Comparison of ENCODE assay signal across 16 cellular contexts in the genomic region with DNA sequence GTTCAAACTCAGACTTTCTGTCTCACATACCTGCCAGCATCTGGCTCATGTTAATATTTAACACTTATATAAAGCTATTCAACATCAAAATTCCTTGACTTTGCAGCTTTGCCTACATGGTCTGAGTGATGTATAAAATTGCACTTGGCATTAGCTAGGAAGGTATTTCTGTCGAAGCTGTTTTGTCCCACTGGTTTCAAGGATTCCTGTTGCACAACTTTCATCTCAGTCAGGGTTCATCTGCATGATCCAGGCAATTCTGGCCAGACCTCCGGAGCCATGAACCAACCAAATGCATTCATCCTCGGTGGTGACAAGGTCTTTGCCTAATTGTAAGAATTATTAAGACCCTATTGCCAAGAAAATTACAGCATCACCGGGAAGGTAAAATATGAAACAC.
DNase-seq lines count a peak whose midpoint lies in the region; ATAC-seq, FAIRE-seq and TF ChIP-seq lines count a peak whose summit lies in the region.
"Had no signal": no experiment of that assay in that cellular context is flagged by ENCODE, and none has a peak within 500 bp of the region (broad histone marks: within the 10 kb centered on the region; RNA-seq: fewer than 3 reads in every experiment).

No MANE protein-coding gene starts in this region.

- H3K36me3 ChIP-seq in CD8-positive, alpha-beta T cell (ENCODE audit: insufficient read depth, low read length) = no peaks in the 10 kb centered on the region
- H3K36me3 ChIP-seq in adrenal gland (replicated peaks in 1 of 2) (no peaks in the 10 kb centered on the region), mesendoderm (ENCODE audit: control insufficient read depth, insufficient read depth, low read length) (no peaks in the 10 kb centered on the region)
- H3K36me3 ChIP-seq: BLaER1 had no signal

- no peak for ATAC-seq in CD8-positive, alpha-beta T cell

- intact Hi-C loops in CD8-positive, alpha-beta T cell (cut with DNase I, micrococcal nuclease) = loop anchor here (2.0 to 5.0 kb wide), 5 partner anchors 44 to 152 kb away; no protein-coding TSS in a partner anchor
- intact Hi-C loops in adrenal gland (cut with DNase I) = loop anchor here in 1 of 2 donors (10.0 kb wide), 1 partner anchor 60 kb away; no protein-coding TSS in a partner anchor

- no peak overlapping the region for H2BK120ac ChIP-seq in mesendoderm (ENCODE audit: low read depth, low read length)

- H4K8ac ChIP-seq in mesendoderm (ENCODE audit: low read depth, low read length) = no peak overlapping the region

- no peaks in the 10 kb centered on the region for H3K27me3 Mint-ChIP-seq in CD8-positive, alpha-beta T cell (ENCODE audit: low read depth)

- H4K5ac ChIP-seq in mesendoderm (ENCODE audit: low read length) = no peak overlapping the region

- H3K9me3 Mint-ChIP-seq in CD8-positive, alpha-beta T cell = no peaks in the 10 kb centered on the region
- H3K9me3 Mint-ChIP-seq: HFFc6 had no signal

- H3K23ac ChIP-seq in mesendoderm (ENCODE audit: low read length) = no peak overlapping the region

- no peak for DNase-seq in CD8-positive, alpha-beta T cell
- DNase-seq in adrenal gland (peak in 6 of 7 donors; percentile 32 to 70 (median 55)), fibroblast of mammary gland (ENCODE audit: low read depth) (peak; percentile 14), mesendoderm (no peak), NCI-H1436 (lab: John Stamatoyannopoulos, UW) (no peak), NCI-H1694 treated with DMSO at 0.1 percent for 48 hours (lab: John Stamatoyannopoulos, UW) (no peak), GM19239 (ENCODE audit: insufficient read length, low spot score) (no peak), DMS 273 (lab: John Stamatoyannopoulos, UW; ENCODE audit: unreplicated experiment) (no peak)
- DNase-seq: 8988T, AML-193, DMS 273 treated with DMSO at 0.1 percent for 48 hours, GOT3, HCEC 1CT, HFFc6 had no signal

- H3K4me1 ChIP-seq in CD8-positive, alpha-beta T cell (ENCODE audit: insufficient read depth, low read length) = peaks cover 13% of the 10 kb centered on the region
- peaks cover 0 to 15% of the 10 kb centered on the region in 2 donors for H3K4me1 ChIP-seq in adrenal gland (replicated peaks in 1 of 2)
- H3K4me1 ChIP-seq in mesendoderm (ENCODE audit: control insufficient read depth, low read depth, low read length) = no peaks in the 10 kb centered on the region

- CTCF ChIA-PET in CD8-positive, alpha-beta T cell (lab: Charles Lee) = no interaction called here

- H3K36me3 Mint-ChIP-seq in CD8-positive, alpha-beta T cell = peaks cover 10% of the 10 kb centered on the region

- TF ChIP-seq POLR2A in adrenal gland (IDR thresholded peaks at IDR 0.05) = no peak

- 36 to 52% (median 43%) methylated on average over 4 of the region's 4 CpGs for WGBS in adrenal gland, 4 donors
- no CpG with 5 or more reads among the region's 4 CpGs for WGBS in mesendoderm (ENCODE audit: extremely low coverage, insufficient coverage, low lambda C conversion rate)

- no peak overlapping the region for H3K4me3 ChIP-seq in CD8-positive, alpha-beta T cell (ENCODE audit: low read depth, low read length)
- H3K4me3 ChIP-seq in adrenal gland = no peak overlapping the region
- H3K4me3 ChIP-seq in fibroblast of mammary gland (ENCODE audit: control insufficient read depth, low read depth, low read length) = no peak overlapping the region
- no peak overlapping the region for H3K4me3 ChIP-seq in mesendoderm (ENCODE audit: low read length)
- H3K4me3 ChIP-seq: BLaER1 had no signal

- H2BK15ac ChIP-seq in mesendoderm (replicated peaks; ENCODE audit: low read depth) = peak overlapping the region; percentile 6

- no peak overlapping the region for H3K27ac Mint-ChIP-seq in CD8-positive, alpha-beta T cell
- H3K27ac Mint-ChIP-seq: HFFc6 had no signal

- H3K4me1 Mint-ChIP-seq in CD8-positive, alpha-beta T cell (ENCODE audit: low read depth) = peaks cover 26% of the 10 kb centered on the region

- no peak overlapping the region for H3K4ac ChIP-seq in mesendoderm (ENCODE audit: low read depth, low read length)

- H3K27ac ChIP-seq in CD8-positive, alpha-beta T cell (ENCODE audit: low read depth, low read length) = no peak overlapping the region
- H3K27ac ChIP-seq in adrenal gland (no peak overlapping the region), mesendoderm (ENCODE audit: low read depth, low read length) (no peak overlapping the region)
- H3K27ac ChIP-seq: BLaER1, HL-60 had no signal

- POLR2A ChIA-PET in CD8-positive, alpha-beta T cell (lab: Charles Lee) = no interaction called here

- H3K18ac ChIP-seq in mesendoderm (ENCODE audit: low read length) = no peak overlapping the region

- no peak overlapping the region for H3K9ac ChIP-seq in mesendoderm (ENCODE audit: low read length)
- H3K9ac ChIP-seq: BLaER1 had no signal

- no peaks in the 10 kb centered on the region for H3K9me3 ChIP-seq in CD8-positive, alpha-beta T cell (ENCODE audit: low read length)
- no peaks in the 10 kb centered on the region for H3K9me3 ChIP-seq in adrenal gland (replicated peaks in 1 of 3)
- H3K9me3 ChIP-seq: BLaER1 had no signal

- no peak for FAIRE-seq in GM19239 (lab: Jason Lieb, UNC)

- no peak overlapping the region for H2AK5ac ChIP-seq in mesendoderm (ENCODE audit: low read length)

- H2BK5ac ChIP-seq in mesendoderm (ENCODE audit: low read length) = no peak overlapping the region

- H3K56ac ChIP-seq in mesendoderm (ENCODE audit: low read length) = no peak overlapping the region

- H3K4me2 ChIP-seq in mesendoderm (ENCODE audit: low read length) = no peak overlapping the region
- H3K4me2 ChIP-seq: BLaER1 had no signal

- H3K79me2 ChIP-seq in mesendoderm (ENCODE audit: control insufficient read depth, insufficient read depth, low read length) = peaks cover 8% of the 10 kb centered on the region

- H3K27me3 ChIP-seq in CD8-positive, alpha-beta T cell (ENCODE audit: insufficient read depth, low read length) = no peaks in the 10 kb centered on the region
- no peaks in the 10 kb centered on the region for H3K27me3 ChIP-seq in adrenal gland
- H3K27me3 ChIP-seq in mesendoderm (ENCODE audit: insufficient read depth, low read length, poor library complexity) = no peaks in the 10 kb centered on the region
- H3K27me3 ChIP-seq: BLaER1 had no signal

- peaks cover 7% of the 10 kb centered on the region for H3K79me1 ChIP-seq in mesendoderm (ENCODE audit: low read length)

- H3K4me3 Mint-ChIP-seq in CD8-positive, alpha-beta T cell = peak overlapping the region; percentile 7
- H3K4me3 Mint-ChIP-seq: HFFc6 had no signal

- no peak for TF ChIP-seq CTCF in CD8-positive, alpha-beta T cell (IDR thresholded peaks at IDR 0.05)
- TF ChIP-seq CTCF in adrenal gland (IDR thresholded peaks at IDR 0.05) (no peak), fibroblast of mammary gland (conservative IDR thresholded peaks at IDR 0.05; ENCODE audit: control insufficient read depth, insufficient read depth, low read depth, low read length) (no peak)

Comparison
In these comparisons a context has a peak if more than half of its experiments do, and no peak if none do; other contexts are left out.
1. DNase-seq: peak in adrenal gland (6 of 7) and fibroblast of mammary gland (single experiment); none in CD8-positive, alpha-beta T cell (0 of 7), mesendoderm (single experiment), NCI-H1436 (single experiment), NCI-H1694 treated with DMSO at 0.1 percent for 48 hours (single experiment), GM19239 (single experiment) and DMS 273 (single experiment).